1 cellular context compared by ENCODE assay signal in the genomic region with DNA sequence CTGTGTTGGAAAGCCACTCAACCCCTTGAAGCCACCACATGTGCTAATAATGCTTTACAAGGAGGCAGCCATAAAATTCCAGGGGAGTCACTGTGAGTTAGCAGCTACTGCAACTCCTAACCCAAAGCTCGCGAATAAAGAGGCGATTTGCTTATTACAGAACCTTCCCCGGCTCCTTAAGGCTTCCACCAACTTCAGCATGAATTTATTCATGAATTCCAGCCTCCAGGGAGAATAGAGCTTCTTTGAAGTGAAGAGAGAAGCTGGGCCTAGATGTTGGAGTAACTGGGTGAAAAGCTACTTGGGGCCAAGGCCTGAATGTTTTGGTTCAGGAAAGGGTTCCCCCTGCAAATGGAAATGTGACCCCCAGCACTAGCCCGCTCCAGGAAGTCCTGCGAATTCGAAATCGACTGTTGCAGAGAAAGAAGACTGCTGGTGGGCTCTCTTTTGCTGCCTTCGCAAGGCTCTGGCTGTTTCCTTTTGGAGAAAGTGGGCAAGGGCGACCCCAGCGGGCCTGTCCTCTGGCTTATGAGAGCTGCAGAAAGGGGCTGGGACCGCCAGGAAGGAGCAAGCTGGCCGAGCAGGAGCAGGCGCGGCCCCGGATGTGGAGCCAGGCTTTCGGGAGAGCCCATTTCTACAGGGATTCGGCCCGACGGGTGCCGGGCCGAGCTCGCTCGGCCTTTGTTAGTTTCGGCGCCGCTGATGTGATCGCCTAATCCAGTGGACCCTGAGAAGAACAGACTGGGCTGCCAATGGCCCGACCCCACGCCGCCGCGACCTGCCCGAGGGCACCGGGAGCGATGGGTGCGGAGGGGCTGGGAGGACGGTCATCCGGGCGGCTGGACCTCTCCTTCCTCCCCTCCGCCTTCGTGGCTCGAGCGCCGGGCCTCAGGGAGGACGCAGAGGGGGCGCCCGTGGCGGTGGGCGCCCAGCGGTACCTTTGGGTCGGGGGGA.
TF ChIP-seq lines count a peak whose summit lies in the region.

No MANE protein-coding gene starts in this region.

TF ChIP-seq in neural cell, 6 proteins besides CTCF, POLR2A, EP300 and RAD21 (continued from another document):
- TF ChIP-seq REST (IDR thresholded peaks at IDR 0.05; ENCODE audit: borderline replicate concordance) (no peak), POLR2AphosphoS5 (IDR thresholded peaks at IDR 0.05) (no peak), EZH2 (IDR thresholded peaks at IDR 0.05; ENCODE audit: borderline replicate concordance, insufficient read depth, low read length, poor library complexity, severe bottlenecking) (no peak)
TF ChIP-seq in neural cell: peak in this region for 0.
